Comparison of ENCODE assay signal across 8 cellular contexts in the genomic region with DNA sequence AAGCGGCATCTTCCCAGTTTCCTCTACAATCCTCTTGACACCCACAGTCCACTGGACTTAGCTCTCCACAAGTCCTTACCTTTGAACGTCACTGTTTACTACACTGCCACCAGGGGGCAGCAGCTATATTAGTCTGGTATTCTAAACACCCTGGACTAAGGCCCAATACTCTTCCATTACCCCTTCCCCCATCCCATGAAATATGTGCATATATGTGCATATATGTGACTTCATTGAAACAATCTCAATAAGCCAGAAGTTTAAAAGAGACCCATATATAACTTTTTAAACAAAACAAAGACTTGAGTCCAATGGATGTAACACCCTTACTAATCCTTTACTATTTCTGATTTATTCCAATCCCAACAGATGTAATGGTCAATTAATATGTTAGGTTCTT.
DNase-seq lines count a peak whose midpoint lies in the region; ATAC-seq lines count a peak whose summit lies in the region.

No MANE protein-coding gene starts in this region.

- DNase-seq in NCI-H510A treated with DMSO at 0.1 percent for 48 hours (lab: John Stamatoyannopoulos, UW): peak; percentile 46
- no peak for DNase-seq in NCI-H510A (lab: John Stamatoyannopoulos, UW)
- DNase-seq in NCI-H146 treated with DMSO at 0.1 percent for 48 hours (lab: John Stamatoyannopoulos, UW; ENCODE audit: unreplicated experiment): peak; percentile 82
- DNase-seq in T-helper 22 cell (ENCODE audit: low read depth): peak; percentile 32
- DNase-seq in astrocyte of the hippocampus (ENCODE audit: low read depth, low spot score): peak; percentile 83
- DNase-seq in iPS-NIHi7 (ENCODE audit: extremely low spot score): peak; percentile 83
- DNase-seq in stimulated activated CD4-positive, alpha-beta T cell treated with anti-CD3 and anti-CD28 coated beads, Interleukin-1b, Interleukin-23, amount 100 ng/mL, for 4 hours (ENCODE audit: low read depth in 2 of 2): peak; percentile 66 to 68

- peak; percentile 99 for ATAC-seq in HG02884 (IDR thresholded peaks at IDR 0.05; ENCODE audit: unreplicated experiment)
